Comparison of ENCODE assay signal across 23 cellular contexts in genomic region chr1:37156646-37157045, GRCh38.
"Had no signal": no experiment of that assay in that cellular context is flagged by ENCODE, and none has a peak within 500 bp of the region (broad histone marks: within the 10 kb centered on the region; RNA-seq: fewer than 3 reads in every experiment).

No MANE protein-coding gene starts in this region.

- DNase-seq: activated CD4-positive, alpha-beta T cell treated with anti-CD3 and anti-CD28 coated beads for 48 hours; activated CD4-positive, alpha-beta T cell treated with anti-CD3 and anti-CD28 coated beads, Interleukin-2, amount 50 U/mL, for 48 hours; activated naive CD4-positive, alpha-beta T cell; activated T-cell treated with anti-CD3 and anti-CD28 coated beads for 4 hours; activated T-cell treated with anti-CD3 and anti-CD28 coated beads, Interleukin-2, amount 50 U/mL, for 72 hours; colonic mucosa; effector memory CD4-positive, alpha-beta T cell; kidney; lower lobe of right lung; mesenchymal stem cell; mucosa of descending colon; posterior cingulate gyrus; right lobe of liver; stimulated activated CD4-positive, alpha-beta T cell treated with anti-CD3 and anti-CD28 coated beads, Interleukin-4, amount 100 ng/mL, for 1 hour; stimulated activated naive CD8-positive, alpha-beta T cell treated with anti-CD3 and anti-CD28 coated beads, Interleukin-15, Interleukin-2, amounts not matched to agents 100 U/mL and 50 U/mL, for 24 hours; T-helper 1 cell; upper lobe of left lung had no signal

- H3K27ac ChIP-seq: colonic mucosa, hepatocyte, lower lobe of right lung, right lobe of liver, thoracic aorta, upper lobe of left lung had no signal

- H3K4me1 ChIP-seq: colonic mucosa, lower lobe of right lung, right lobe of liver, upper lobe of left lung had no signal

- H3K79me2 ChIP-seq: hepatocyte had no signal

- H2AFZ ChIP-seq: hepatocyte had no signal

- H3K36me3 ChIP-seq: colonic mucosa, gastrocnemius medialis, lower lobe of right lung, right lobe of liver, thoracic aorta, upper lobe of left lung had no signal

- FAIRE-seq: bronchial epithelial cell, kidney had no signal

- H3K9me3 ChIP-seq: colonic mucosa, gastrocnemius medialis, lower lobe of right lung, mucosa of descending colon, right lobe of liver, thoracic aorta, upper lobe of left lung had no signal

- H3K27me3 ChIP-seq: colonic mucosa, hepatocyte, right lobe of liver, upper lobe of left lung had no signal

- H3K4me3 ChIP-seq: colonic mucosa, gastrocnemius medialis, hepatocyte, lower lobe of right lung, mucosa of descending colon, right lobe of liver, thoracic aorta, upper lobe of left lung had no signal

- ATAC-seq: activated naive CD4-positive, alpha-beta T cell treated with anti-CD3 and anti-CD28 coated beads, Interleukin-2, amount 50 U/mL, for 72 hours; activated T-cell treated with anti-CD3 and anti-CD28 coated beads, Interleukin-2, amount 50 U/mL, for 72 hours; gastrocnemius medialis; lower lobe of right lung; mucosa of descending colon; natural killer cell treated with Interleukin-12 subunit alpha and Interleukin-12 subunit beta and Interleukin-15 and Interleukin-18, amount 100 ng/mL, for 72 hours; right lobe of liver; stimulated activated naive CD8-positive, alpha-beta T cell treated with anti-CD3 and anti-CD28 coated beads, Interleukin-15, Interleukin-2, amounts not matched to agents 100 U/mL and 50 U/mL, for 24 hours had no signal

- H3K4me2 ChIP-seq: hepatocyte had no signal
